Comparison of ENCODE assay signal across 7 cellular contexts in genomic region chr5:176035201-176035530, GRCh38.
DNase-seq lines count a peak whose midpoint lies in the region; ATAC-seq, FAIRE-seq and TF ChIP-seq lines count a peak whose summit lies in the region.
"Not testable (repeated sequence)": the region's sequence is repeated elsewhere in the genome, so short reads cannot be mapped to it uniquely, and the experiment has no call there.

No MANE protein-coding gene starts in this region.

- not testable (repeated sequence) for ATAC-seq in CD4-positive, alpha-beta T cell (ENCODE audit: poor library complexity); activated CD4-positive, alpha-beta T cell treated with anti-CD3 and anti-CD28 coated beads for 36 hours; activated CD8-positive, alpha-beta T cell treated with anti-CD3 and anti-CD28 coated beads, Interleukin-2, amount 10 ng/mL, durations not matched to agents 7 days and 5 days; central memory CD8-positive, alpha-beta T cell (replicated peaks; ENCODE audit: extremely low read depth, poor library complexity, severe bottlenecking)
- ATAC-seq in HepG2 (peak; percentile 32), upper lobe of left lung (ENCODE audit: low FRiP score in 2 of 2) (peak; percentile 34 to 52)

- TF ChIP-seq CTCF in CD4-positive, alpha-beta T cell (IDR thresholded peaks at IDR 0.05); HepG2 (CRISPR knock-in tag; IDR thresholded peaks at IDR 0.05); upper lobe of left lung (IDR thresholded peaks at IDR 0.05): not testable (repeated sequence)

- DNase-seq in CD4-positive, alpha-beta T cell; activated CD4-positive, alpha-beta T cell treated with anti-CD3 and anti-CD28 coated beads for 36 hours; activated CD8-positive, alpha-beta T cell treated with anti-CD3 and anti-CD28 coated beads, Interleukin-2, amount 10 ng/mL, durations not matched to agents 7 days and 5 days; activated naive CD4-positive, alpha-beta T cell treated with anti-CD3 and anti-CD28 coated beads, Interleukin-2, amount 10 ng/mL, durations not matched to agents 7 days and 5 days; central memory CD8-positive, alpha-beta T cell (ENCODE audit: low spot score in 2 of 2); HepG2 (ENCODE audit: low spot score); upper lobe of left lung: not testable (repeated sequence)

- H3K9me3 ChIP-seq in CD4-positive, alpha-beta T cell (ENCODE audit: control insufficient read depth, low read length); HepG2 (ENCODE audit: low read length); upper lobe of left lung: not testable (repeated sequence)

- H3K4me1 Mint-ChIP-seq in CD4-positive, alpha-beta T cell (ENCODE audit: low read depth), result peaks cover 31% of the 10 kb centered on the region
- H3K4me1 Mint-ChIP-seq in activated CD4-positive, alpha-beta T cell treated with anti-CD3 and anti-CD28 coated beads for 36 hours, result peaks cover 30% of the 10 kb centered on the region
- H3K4me1 Mint-ChIP-seq in activated CD8-positive, alpha-beta T cell treated with anti-CD3 and anti-CD28 coated beads, Interleukin-2, amount 10 ng/mL, durations not matched to agents 7 days and 5 days (ENCODE audit: low read depth), result peaks cover 14% of the 10 kb centered on the region
- peaks cover 30% of the 10 kb centered on the region for H3K4me1 Mint-ChIP-seq in activated naive CD4-positive, alpha-beta T cell treated with anti-CD3 and anti-CD28 coated beads, Interleukin-2, amount 10 ng/mL, durations not matched to agents 7 days and 5 days
- H3K4me1 Mint-ChIP-seq in central memory CD8-positive, alpha-beta T cell, result not testable (repeated sequence)

- CTCF ChIA-PET in CD4-positive, alpha-beta T cell (lab: Charles Lee); activated CD4-positive, alpha-beta T cell treated with anti-CD3 and anti-CD28 coated beads for 36 hours (lab: Charles Lee); activated CD8-positive, alpha-beta T cell treated with anti-CD3 and anti-CD28 coated beads, Interleukin-2, amount 10 ng/mL, durations not matched to agents 7 days and 5 days (lab: Charles Lee); activated naive CD4-positive, alpha-beta T cell treated with anti-CD3 and anti-CD28 coated beads, Interleukin-2, amount 10 ng/mL, durations not matched to agents 7 days and 5 days (lab: Charles Lee); HepG2 (lab: Yijun Ruan, JAX; ENCODE audit: low intra/inter-chr PET ratio, low total read pairs): not testable (repeated sequence)

- not testable (repeated sequence) for H3K9ac ChIP-seq in HepG2 (ENCODE audit: insufficient read depth, low read depth, low read length)

- POLR2A ChIA-PET in CD4-positive, alpha-beta T cell (lab: Charles Lee); activated CD4-positive, alpha-beta T cell treated with anti-CD3 and anti-CD28 coated beads for 36 hours (lab: Charles Lee); activated CD8-positive, alpha-beta T cell treated with anti-CD3 and anti-CD28 coated beads, Interleukin-2, amount 10 ng/mL, durations not matched to agents 7 days and 5 days (lab: Charles Lee); HepG2 (lab: Yijun Ruan, JAX): not testable (repeated sequence)

- not testable (repeated sequence) for H3K4me3 ChIP-seq in HepG2 (replicated peaks in 1 of 3; ENCODE audit: insufficient read depth in 1 of 3, low read depth in 2 of 3, low read length in 3 of 3); upper lobe of left lung

- H4K20me1 ChIP-seq in HepG2 (ENCODE audit: insufficient read depth, low read length), result not testable (repeated sequence)

- not testable (repeated sequence) for FAIRE-seq in HepG2 (lab: Jason Lieb, UNC)

- H3K4me3 Mint-ChIP-seq in CD4-positive, alpha-beta T cell, result peak overlapping the region; percentile 58
- H3K4me3 Mint-ChIP-seq in activated CD4-positive, alpha-beta T cell treated with anti-CD3 and anti-CD28 coated beads for 36 hours; activated CD8-positive, alpha-beta T cell treated with anti-CD3 and anti-CD28 coated beads, Interleukin-2, amount 10 ng/mL, durations not matched to agents 7 days and 5 days: not testable (repeated sequence)
- peak overlapping the region; percentile 55 for H3K4me3 Mint-ChIP-seq in activated naive CD4-positive, alpha-beta T cell treated with anti-CD3 and anti-CD28 coated beads, Interleukin-2, amount 10 ng/mL, durations not matched to agents 7 days and 5 days
- H3K4me3 Mint-ChIP-seq in central memory CD8-positive, alpha-beta T cell, result peak overlapping the region; percentile 18

- H3K27ac ChIP-seq in CD4-positive, alpha-beta T cell (ENCODE audit: low read depth, low read length), result peak overlapping the region; percentile 46
- H3K27ac ChIP-seq in HepG2 (ENCODE audit: extremely low read length, insufficient read depth, low read length); upper lobe of left lung: not testable (repeated sequence)

- not testable (repeated sequence) for BruUV-seq in HepG2 (replicated peaks; lab: Mats Ljungman, UMichigan)

- in situ Hi-C loops in HepG2 (cut with HindIII; ENCODE audit: extremely low pct_ligation_motif_present, low pct_unique_long_range_greater_than_20kb), result not testable (repeated sequence)

- H3K36me3 Mint-ChIP-seq in CD4-positive, alpha-beta T cell (ENCODE audit: low read depth); activated CD4-positive, alpha-beta T cell treated with anti-CD3 and anti-CD28 coated beads for 36 hours (ENCODE audit: low read depth); activated CD8-positive, alpha-beta T cell treated with anti-CD3 and anti-CD28 coated beads, Interleukin-2, amount 10 ng/mL, durations not matched to agents 7 days and 5 days (ENCODE audit: low read depth); activated naive CD4-positive, alpha-beta T cell treated with anti-CD3 and anti-CD28 coated beads, Interleukin-2, amount 10 ng/mL, durations not matched to agents 7 days and 5 days; central memory CD8-positive, alpha-beta T cell (ENCODE audit: insufficient read depth): not testable (repeated sequence)

- not testable (repeated sequence) for H3K4me1 ChIP-seq in HepG2 (ENCODE audit: insufficient read depth, low read length); upper lobe of left lung

- not testable (repeated sequence) for TF ChIP-seq EP300 in HepG2 (IDR thresholded peaks at IDR 0.05; ENCODE audit: low read depth in 2 of 2, low read length in 2 of 2); HepG2 (CRISPR knock-in tag; IDR thresholded peaks at IDR 0.05; ENCODE audit: borderline replicate concordance); upper lobe of left lung (IDR thresholded peaks at IDR 0.05)

- not testable (repeated sequence) for H3K9me3 Mint-ChIP-seq in CD4-positive, alpha-beta T cell; activated CD4-positive, alpha-beta T cell treated with anti-CD3 and anti-CD28 coated beads for 36 hours (ENCODE audit: low read depth); activated CD8-positive, alpha-beta T cell treated with anti-CD3 and anti-CD28 coated beads, Interleukin-2, amount 10 ng/mL, durations not matched to agents 7 days and 5 days (ENCODE audit: insufficient read depth); activated naive CD4-positive, alpha-beta T cell treated with anti-CD3 and anti-CD28 coated beads, Interleukin-2, amount 10 ng/mL, durations not matched to agents 7 days and 5 days; central memory CD8-positive, alpha-beta T cell

- not testable (repeated sequence) for TF ChIP-seq RAD21 in HepG2 (CRISPR knock-in tag; IDR thresholded peaks at IDR 0.05)

- H2AFZ ChIP-seq in HepG2 (ENCODE audit: low read length), result not testable (repeated sequence)

- not testable (repeated sequence) for H3K36me3 ChIP-seq in HepG2 (replicated peaks in 1 of 2; ENCODE audit: control insufficient read depth in 1 of 2, insufficient read depth in 2 of 2, low read length in 2 of 2); upper lobe of left lung

- H3K4me2 ChIP-seq in HepG2 (ENCODE audit: low read depth, low read length), result not testable (repeated sequence)

- intact Hi-C loops in CD4-positive, alpha-beta T cell (cut with DNase I, micrococcal nuclease); HepG2 (cut with micrococcal nuclease; ENCODE audit: unreplicated experiment): not testable (repeated sequence)
- intact Hi-C loops in activated CD4-positive, alpha-beta T cell treated with anti-CD3 and anti-CD28 coated beads for 36 hours (cut with DNase I, micrococcal nuclease), result loop anchor here in 1 of 2 experiments (10.0 kb wide), 1 partner anchor 1570 kb away; the partner anchor contains the start of gene B4GALT7

- H3K27me3 ChIP-seq in CD4-positive, alpha-beta T cell (ENCODE audit: control insufficient read depth, insufficient read depth, low read length); HepG2 (ENCODE audit: control insufficient read depth in 1 of 2, insufficient read depth in 2 of 2, low read length in 2 of 2); upper lobe of left lung: not testable (repeated sequence)

- H3K27me3 Mint-ChIP-seq in CD4-positive, alpha-beta T cell; activated CD4-positive, alpha-beta T cell treated with anti-CD3 and anti-CD28 coated beads for 36 hours; activated CD8-positive, alpha-beta T cell treated with anti-CD3 and anti-CD28 coated beads, Interleukin-2, amount 10 ng/mL, durations not matched to agents 7 days and 5 days (ENCODE audit: low read depth); central memory CD8-positive, alpha-beta T cell: not testable (repeated sequence)
- peaks cover 14% of the 10 kb centered on the region for H3K27me3 Mint-ChIP-seq in activated naive CD4-positive, alpha-beta T cell treated with anti-CD3 and anti-CD28 coated beads, Interleukin-2, amount 10 ng/mL, durations not matched to agents 7 days and 5 days

- 89% methylated on average over 3 of the region's 12 CpGs for WGBS in HepG2 (ENCODE audit: low lambda C conversion rate)
- WGBS in upper lobe of left lung, 2 donors, result 90% methylated on average over 10 of the region's 12 CpGs; no CpG with 5 or more reads in 1 of the 2 donors

- not testable (repeated sequence) for H3K79me2 ChIP-seq in HepG2 (ENCODE audit: insufficient read depth, low read length)

- peak overlapping the region; percentile 71 for H3K27ac Mint-ChIP-seq in CD4-positive, alpha-beta T cell
- H3K27ac Mint-ChIP-seq in activated CD4-positive, alpha-beta T cell treated with anti-CD3 and anti-CD28 coated beads for 36 hours, result peak overlapping the region; percentile 63
- peak overlapping the region; percentile 30 for H3K27ac Mint-ChIP-seq in activated CD8-positive, alpha-beta T cell treated with anti-CD3 and anti-CD28 coated beads, Interleukin-2, amount 10 ng/mL, durations not matched to agents 7 days and 5 days
- H3K27ac Mint-ChIP-seq in activated naive CD4-positive, alpha-beta T cell treated with anti-CD3 and anti-CD28 coated beads, Interleukin-2, amount 10 ng/mL, durations not matched to agents 7 days and 5 days, result peak overlapping the region; percentile 80
- not testable (repeated sequence) for H3K27ac Mint-ChIP-seq in central memory CD8-positive, alpha-beta T cell (ENCODE audit: low read depth)

- not testable (repeated sequence) for TF ChIP-seq POLR2A in HepG2 (IDR thresholded peaks at IDR 0.05; ENCODE audit: insufficient read depth in 1 of 2, low read depth in 2 of 2, low read length in 2 of 2); upper lobe of left lung (IDR thresholded peaks at IDR 0.05)
